Comparison of ENCODE assay signal across 2 cellular contexts in genomic region chr5:108536321-108536720, GRCh38.
TF ChIP-seq lines count a peak whose summit lies in the region.

No MANE protein-coding gene starts in this region.

TF ChIP-seq in GM23338, 12 proteins besides CTCF, POLR2A, EP300 and RAD21:
- TF ChIP-seq, protein P1, sequence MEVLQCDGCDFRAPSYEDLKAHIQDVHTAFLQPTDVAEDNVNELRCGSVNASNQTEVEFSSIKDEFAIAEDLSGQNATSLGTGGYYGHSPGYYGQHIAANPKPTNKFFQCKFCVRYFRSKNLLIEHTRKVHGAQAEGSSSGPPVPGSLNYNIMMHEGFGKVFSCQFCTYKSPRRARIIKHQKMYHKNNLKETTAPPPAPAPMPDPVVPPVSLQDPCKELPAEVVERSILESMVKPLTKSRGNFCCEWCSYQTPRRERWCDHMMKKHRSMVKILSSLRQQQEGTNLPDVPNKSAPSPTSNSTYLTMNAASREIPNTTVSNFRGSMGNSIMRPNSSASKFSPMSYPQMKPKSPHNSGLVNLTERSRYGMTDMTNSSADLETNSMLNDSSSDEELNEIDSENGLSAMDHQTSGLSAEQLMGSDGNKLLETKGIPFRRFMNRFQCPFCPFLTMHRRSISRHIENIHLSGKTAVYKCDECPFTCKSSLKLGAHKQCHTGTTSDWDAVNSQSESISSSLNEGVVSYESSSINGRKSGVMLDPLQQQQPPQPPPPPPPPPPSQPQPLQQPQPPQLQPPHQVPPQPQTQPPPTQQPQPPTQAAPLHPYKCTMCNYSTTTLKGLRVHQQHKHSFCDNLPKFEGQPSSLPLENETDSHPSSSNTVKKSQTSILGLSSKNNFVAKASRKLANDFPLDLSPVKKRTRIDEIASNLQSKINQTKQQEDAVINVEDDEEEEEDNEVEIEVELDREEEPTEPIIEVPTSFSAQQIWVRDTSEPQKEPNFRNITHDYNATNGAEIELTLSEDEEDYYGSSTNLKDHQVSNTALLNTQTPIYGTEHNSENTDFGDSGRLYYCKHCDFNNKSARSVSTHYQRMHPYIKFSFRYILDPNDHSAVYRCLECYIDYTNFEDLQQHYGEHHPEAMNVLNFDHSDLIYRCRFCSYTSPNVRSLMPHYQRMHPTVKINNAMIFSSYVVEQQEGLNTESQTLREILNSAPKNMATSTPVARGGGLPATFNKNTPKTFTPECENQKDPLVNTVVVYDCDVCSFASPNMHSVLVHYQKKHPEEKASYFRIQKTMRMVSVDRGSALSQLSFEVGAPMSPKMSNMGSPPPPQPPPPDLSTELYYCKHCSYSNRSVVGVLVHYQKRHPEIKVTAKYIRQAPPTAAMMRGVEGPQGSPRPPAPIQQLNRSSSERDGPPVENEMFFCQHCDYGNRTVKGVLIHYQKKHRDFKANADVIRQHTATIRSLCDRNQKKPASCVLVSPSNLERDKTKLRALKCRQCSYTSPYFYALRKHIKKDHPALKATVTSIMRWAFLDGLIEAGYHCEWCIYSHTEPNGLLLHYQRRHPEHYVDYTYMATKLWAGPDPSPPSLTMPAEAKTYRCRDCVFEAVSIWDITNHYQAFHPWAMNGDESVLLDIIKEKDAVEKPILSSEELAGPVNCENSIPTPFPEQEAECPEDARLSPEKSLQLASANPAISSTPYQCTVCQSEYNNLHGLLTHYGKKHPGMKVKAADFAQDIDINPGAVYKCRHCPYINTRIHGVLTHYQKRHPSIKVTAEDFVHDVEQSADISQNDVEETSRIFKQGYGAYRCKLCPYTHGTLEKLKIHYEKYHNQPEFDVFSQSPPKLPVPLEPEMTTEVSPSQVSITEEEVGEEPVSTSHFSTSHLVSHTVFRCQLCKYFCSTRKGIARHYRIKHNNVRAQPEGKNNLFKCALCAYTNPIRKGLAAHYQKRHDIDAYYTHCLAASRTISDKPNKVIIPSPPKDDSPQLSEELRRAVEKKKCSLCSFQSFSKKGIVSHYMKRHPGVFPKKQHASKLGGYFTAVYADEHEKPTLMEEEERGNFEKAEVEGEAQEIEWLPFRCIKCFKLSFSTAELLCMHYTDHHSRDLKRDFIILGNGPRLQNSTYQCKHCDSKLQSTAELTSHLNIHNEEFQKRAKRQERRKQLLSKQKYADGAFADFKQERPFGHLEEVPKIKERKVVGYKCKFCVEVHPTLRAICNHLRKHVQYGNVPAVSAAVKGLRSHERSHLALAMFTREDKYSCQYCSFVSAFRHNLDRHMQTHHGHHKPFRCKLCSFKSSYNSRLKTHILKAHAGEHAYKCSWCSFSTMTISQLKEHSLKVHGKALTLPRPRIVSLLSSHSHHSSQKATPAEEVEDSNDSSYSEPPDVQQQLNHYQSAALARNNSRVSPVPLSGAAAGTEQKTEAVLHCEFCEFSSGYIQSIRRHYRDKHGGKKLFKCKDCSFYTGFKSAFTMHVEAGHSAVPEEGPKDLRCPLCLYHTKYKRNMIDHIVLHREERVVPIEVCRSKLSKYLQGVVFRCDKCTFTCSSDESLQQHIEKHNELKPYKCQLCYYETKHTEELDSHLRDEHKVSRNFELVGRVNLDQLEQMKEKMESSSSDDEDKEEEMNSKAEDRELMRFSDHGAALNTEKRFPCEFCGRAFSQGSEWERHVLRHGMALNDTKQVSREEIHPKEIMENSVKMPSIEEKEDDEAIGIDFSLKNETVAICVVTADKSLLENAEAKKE (CRISPR knock-in tag; IDR thresholded peaks at IDR 0.05) = no peak
- no peak for TF ChIP-seq REST (IDR thresholded peaks at IDR 0.05; ENCODE audit: unreplicated experiment)
- TF ChIP-seq CREB1 (CRISPR knock-in tag; IDR thresholded peaks at IDR 0.05; ENCODE audit: low read depth) = no peak

TF ChIP-seq in H1, 55 proteins besides CTCF, POLR2A, EP300 and RAD21 (continued from another document):
- TF ChIP-seq, protein P2, sequence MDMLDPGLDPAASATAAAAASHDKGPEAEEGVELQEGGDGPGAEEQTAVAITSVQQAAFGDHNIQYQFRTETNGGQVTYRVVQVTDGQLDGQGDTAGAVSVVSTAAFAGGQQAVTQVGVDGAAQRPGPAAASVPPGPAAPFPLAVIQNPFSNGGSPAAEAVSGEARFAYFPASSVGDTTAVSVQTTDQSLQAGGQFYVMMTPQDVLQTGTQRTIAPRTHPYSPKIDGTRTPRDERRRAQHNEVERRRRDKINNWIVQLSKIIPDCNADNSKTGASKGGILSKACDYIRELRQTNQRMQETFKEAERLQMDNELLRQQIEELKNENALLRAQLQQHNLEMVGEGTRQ (IDR thresholded peaks at IDR 0.05; ENCODE audit: low read length) = no peak
- TF ChIP-seq NANOG (IDR thresholded peaks at IDR 0.05; ENCODE audit: insufficient read depth, low read depth, low read length, poor library complexity, severe bottlenecking) = no peak
- TF ChIP-seq, protein P3, sequence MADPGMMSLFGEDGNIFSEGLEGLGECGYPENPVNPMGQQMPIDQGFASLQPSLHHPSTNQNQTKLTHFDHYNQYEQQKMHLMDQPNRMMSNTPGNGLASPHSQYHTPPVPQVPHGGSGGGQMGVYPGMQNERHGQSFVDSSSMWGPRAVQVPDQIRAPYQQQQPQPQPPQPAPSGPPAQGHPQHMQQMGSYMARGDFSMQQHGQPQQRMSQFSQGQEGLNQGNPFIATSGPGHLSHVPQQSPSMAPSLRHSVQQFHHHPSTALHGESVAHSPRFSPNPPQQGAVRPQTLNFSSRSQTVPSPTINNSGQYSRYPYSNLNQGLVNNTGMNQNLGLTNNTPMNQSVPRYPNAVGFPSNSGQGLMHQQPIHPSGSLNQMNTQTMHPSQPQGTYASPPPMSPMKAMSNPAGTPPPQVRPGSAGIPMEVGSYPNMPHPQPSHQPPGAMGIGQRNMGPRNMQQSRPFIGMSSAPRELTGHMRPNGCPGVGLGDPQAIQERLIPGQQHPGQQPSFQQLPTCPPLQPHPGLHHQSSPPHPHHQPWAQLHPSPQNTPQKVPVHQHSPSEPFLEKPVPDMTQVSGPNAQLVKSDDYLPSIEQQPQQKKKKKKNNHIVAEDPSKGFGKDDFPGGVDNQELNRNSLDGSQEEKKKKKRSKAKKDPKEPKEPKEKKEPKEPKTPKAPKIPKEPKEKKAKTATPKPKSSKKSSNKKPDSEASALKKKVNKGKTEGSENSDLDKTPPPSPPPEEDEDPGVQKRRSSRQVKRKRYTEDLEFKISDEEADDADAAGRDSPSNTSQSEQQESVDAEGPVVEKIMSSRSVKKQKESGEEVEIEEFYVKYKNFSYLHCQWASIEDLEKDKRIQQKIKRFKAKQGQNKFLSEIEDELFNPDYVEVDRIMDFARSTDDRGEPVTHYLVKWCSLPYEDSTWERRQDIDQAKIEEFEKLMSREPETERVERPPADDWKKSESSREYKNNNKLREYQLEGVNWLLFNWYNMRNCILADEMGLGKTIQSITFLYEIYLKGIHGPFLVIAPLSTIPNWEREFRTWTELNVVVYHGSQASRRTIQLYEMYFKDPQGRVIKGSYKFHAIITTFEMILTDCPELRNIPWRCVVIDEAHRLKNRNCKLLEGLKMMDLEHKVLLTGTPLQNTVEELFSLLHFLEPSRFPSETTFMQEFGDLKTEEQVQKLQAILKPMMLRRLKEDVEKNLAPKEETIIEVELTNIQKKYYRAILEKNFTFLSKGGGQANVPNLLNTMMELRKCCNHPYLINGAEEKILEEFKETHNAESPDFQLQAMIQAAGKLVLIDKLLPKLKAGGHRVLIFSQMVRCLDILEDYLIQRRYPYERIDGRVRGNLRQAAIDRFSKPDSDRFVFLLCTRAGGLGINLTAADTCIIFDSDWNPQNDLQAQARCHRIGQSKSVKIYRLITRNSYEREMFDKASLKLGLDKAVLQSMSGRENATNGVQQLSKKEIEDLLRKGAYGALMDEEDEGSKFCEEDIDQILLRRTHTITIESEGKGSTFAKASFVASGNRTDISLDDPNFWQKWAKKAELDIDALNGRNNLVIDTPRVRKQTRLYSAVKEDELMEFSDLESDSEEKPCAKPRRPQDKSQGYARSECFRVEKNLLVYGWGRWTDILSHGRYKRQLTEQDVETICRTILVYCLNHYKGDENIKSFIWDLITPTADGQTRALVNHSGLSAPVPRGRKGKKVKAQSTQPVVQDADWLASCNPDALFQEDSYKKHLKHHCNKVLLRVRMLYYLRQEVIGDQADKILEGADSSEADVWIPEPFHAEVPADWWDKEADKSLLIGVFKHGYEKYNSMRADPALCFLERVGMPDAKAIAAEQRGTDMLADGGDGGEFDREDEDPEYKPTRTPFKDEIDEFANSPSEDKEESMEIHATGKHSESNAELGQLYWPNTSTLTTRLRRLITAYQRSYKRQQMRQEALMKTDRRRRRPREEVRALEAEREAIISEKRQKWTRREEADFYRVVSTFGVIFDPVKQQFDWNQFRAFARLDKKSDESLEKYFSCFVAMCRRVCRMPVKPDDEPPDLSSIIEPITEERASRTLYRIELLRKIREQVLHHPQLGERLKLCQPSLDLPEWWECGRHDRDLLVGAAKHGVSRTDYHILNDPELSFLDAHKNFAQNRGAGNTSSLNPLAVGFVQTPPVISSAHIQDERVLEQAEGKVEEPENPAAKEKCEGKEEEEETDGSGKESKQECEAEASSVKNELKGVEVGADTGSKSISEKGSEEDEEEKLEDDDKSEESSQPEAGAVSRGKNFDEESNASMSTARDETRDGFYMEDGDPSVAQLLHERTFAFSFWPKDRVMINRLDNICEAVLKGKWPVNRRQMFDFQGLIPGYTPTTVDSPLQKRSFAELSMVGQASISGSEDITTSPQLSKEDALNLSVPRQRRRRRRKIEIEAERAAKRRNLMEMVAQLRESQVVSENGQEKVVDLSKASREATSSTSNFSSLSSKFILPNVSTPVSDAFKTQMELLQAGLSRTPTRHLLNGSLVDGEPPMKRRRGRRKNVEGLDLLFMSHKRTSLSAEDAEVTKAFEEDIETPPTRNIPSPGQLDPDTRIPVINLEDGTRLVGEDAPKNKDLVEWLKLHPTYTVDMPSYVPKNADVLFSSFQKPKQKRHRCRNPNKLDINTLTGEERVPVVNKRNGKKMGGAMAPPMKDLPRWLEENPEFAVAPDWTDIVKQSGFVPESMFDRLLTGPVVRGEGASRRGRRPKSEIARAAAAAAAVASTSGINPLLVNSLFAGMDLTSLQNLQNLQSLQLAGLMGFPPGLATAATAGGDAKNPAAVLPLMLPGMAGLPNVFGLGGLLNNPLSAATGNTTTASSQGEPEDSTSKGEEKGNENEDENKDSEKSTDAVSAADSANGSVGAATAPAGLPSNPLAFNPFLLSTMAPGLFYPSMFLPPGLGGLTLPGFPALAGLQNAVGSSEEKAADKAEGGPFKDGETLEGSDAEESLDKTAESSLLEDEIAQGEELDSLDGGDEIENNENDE (IDR thresholded peaks at IDR 0.05; ENCODE audit: insufficient replicate concordance, low read length) = no peak
- no peak for TF ChIP-seq ZNF274 (IDR thresholded peaks at IDR 0.05; ENCODE audit: borderline replicate concordance, extremely low read depth, low read length)
- TF ChIP-seq RBBP5 (IDR thresholded peaks at IDR 0.05; ENCODE audit: borderline replicate concordance, low read depth, low read length) = no peak
- TF ChIP-seq FOSL1 (IDR thresholded peaks at IDR 0.05; ENCODE audit: insufficient read depth, low read depth, low read length) = no peak
- TF ChIP-seq TCF12 (IDR thresholded peaks at IDR 0.05; ENCODE audit: low read depth, low read length) = no peak
- TF ChIP-seq ASH2L (IDR thresholded peaks at IDR 0.05; ENCODE audit: low read length) = no peak
- TF ChIP-seq CHD1 (IDR thresholded peaks at IDR 0.05; ENCODE audit: low read depth, low read length) = no peak
- TF ChIP-seq PHF8 (conservative IDR thresholded peaks at IDR 0.05; ENCODE audit: low read depth, low read length) = no peak
- no peak for TF ChIP-seq SIN3A (conservative IDR thresholded peaks at IDR 0.05 in 1 of 2, IDR thresholded peaks at IDR 0.05 in 1 of 2; ENCODE audit: low read depth in 1 of 2, low read length in 2 of 2)
- no peak for TF ChIP-seq EGR1 (IDR thresholded peaks at IDR 0.05; ENCODE audit: borderline replicate concordance, low read depth, low read length)
- no peak for TF ChIP-seq CBX8 (IDR thresholded peaks at IDR 0.05; ENCODE audit: borderline replicate concordance, low read depth, low read length)
